8 cellular contexts compared by ENCODE assay signal in the genomic region with DNA sequence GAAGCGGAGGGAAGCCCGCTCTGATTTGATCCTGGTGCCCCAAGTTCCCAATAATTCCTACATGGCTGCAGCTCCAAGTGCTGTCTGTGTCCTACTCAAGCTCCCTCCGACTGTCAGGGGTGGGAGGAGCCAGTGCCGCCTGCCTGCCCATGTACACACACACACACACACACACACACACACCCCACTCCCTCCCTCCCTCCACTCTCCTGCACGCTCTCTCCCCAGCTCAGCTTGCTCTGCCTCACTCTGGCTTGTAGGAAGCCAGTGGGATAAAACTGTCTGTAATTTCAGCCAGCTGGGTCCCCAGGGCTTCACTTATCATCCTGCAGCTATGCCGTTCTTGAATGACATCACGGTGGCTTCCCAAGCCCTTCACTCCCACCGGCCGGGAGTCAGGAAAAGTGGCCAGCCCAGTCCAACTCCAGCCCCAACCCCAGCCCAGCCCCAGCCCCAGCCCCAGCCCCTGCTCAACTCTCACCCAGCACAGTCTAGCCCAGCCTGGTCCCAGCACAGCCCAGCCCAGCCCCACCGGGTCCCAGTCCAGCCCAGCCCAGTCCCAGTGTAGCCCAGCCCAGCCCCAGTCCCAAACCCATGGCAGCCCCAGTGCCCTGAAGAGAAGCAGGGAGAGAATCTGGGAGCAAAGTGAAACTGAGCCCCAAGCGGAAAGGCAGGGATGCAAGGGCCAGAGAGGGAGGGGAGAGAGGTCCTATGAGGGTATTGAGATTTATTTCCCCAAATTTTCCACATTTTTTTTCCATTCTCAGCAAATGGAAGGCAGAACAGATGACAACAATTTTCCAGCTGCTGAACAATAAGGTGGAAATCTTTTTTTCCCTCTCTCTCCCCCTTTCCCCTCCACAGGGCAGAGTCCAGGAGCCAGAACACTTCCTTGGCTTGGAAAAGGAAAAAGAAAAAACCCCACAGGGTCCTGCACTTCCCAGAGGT.
A peak's percentile ranks its signal among the peaks of the same experiment; 100 is the strongest.
DNase-seq lines count a peak whose midpoint lies in the region; ATAC-seq and TF ChIP-seq lines count a peak whose summit lies in the region.

No MANE protein-coding gene starts in this region.

- no peaks in the 10 kb centered on the region for H3K36me3 Mint-ChIP-seq in CD4-positive, alpha-beta memory T cell

- H3K4me1 ChIP-seq in smooth muscle cell (ENCODE audit: low read depth), result peaks cover under 1% of the 10 kb centered on the region
- H3K4me1 ChIP-seq in CD4-positive, alpha-beta memory T cell (ENCODE audit: insufficient read depth, low read length), result no peaks in the 10 kb centered on the region

- H3K4me1 Mint-ChIP-seq in CD4-positive, alpha-beta memory T cell, result no peaks in the 10 kb centered on the region

- H3K27ac Mint-ChIP-seq in CD4-positive, alpha-beta memory T cell, result no peak overlapping the region

- peaks cover 0 to 3% of the 10 kb centered on the region in 2 donors for H3K27me3 Mint-ChIP-seq in CD4-positive, alpha-beta memory T cell

- H4K20me1 ChIP-seq in smooth muscle cell (ENCODE audit: low read depth), result peaks cover 80% of the 10 kb centered on the region

- no peak overlapping the region for H2AFZ ChIP-seq in smooth muscle cell (ENCODE audit: low read depth)

- H3F3A ChIP-seq in smooth muscle cell (ENCODE audit: low read depth), result peaks cover 12% of the 10 kb centered on the region

- H3K27me3 ChIP-seq in smooth muscle cell (ENCODE audit: low read depth), result no peaks in the 10 kb centered on the region
- no peaks in the 10 kb centered on the region for H3K27me3 ChIP-seq in CD4-positive, alpha-beta memory T cell (ENCODE audit: insufficient read depth, low read length)

- H3K4me2 ChIP-seq in smooth muscle cell, result peak overlapping the region; percentile 75

- no peaks in the 10 kb centered on the region for H3K36me3 ChIP-seq in smooth muscle cell (ENCODE audit: low read depth)
- no peaks in the 10 kb centered on the region for H3K36me3 ChIP-seq in CD4-positive, alpha-beta memory T cell (ENCODE audit: insufficient read depth, low read length)

- DNase-seq in HEK293T (ENCODE audit: extremely low spot score) (peak; percentile 21), astrocyte of the hippocampus (ENCODE audit: low read depth, low spot score) (peak; percentile 86), islet precursor cell (peak; percentile 97), smooth muscle cell (lab: John Stamatoyannopoulos, UW; ENCODE audit: unreplicated experiment) (peak; percentile 72), NOMO-1 (lab: John Stamatoyannopoulos, UW; ENCODE audit: unreplicated experiment in 2 of 2) (no peak)
- DNase-seq in activated CD8-positive, alpha-beta memory T cell treated with anti-CD3 and anti-CD28 coated beads, Interleukin-2, amount 50 U/mL, for 48 hours, result no peak
- no peak for DNase-seq in CD4-positive, alpha-beta memory T cell

- WGBS in smooth muscle cell (ENCODE audit: low lambda C conversion rate), result 16% methylated on average over 8 of the region's 11 CpGs

- no peak for TF ChIP-seq CTCF in smooth muscle cell (IDR thresholded peaks at IDR 0.05; ENCODE audit: borderline replicate concordance, insufficient read depth, poor library complexity, severe bottlenecking)

- peaks cover 41% of the 10 kb centered on the region for H3K79me2 ChIP-seq in smooth muscle cell (ENCODE audit: low read depth)

- no peak overlapping the region for H3K4me3 Mint-ChIP-seq in CD4-positive, alpha-beta memory T cell

- POLR2A ChIA-PET in HEK293T (lab: Yijun Ruan, JAX), result interaction anchor here (0.6 kb wide), 1 partner anchor 22 kb away, joined by 3 read pairs; no protein-coding TSS in a partner anchor
- POLR2A ChIA-PET in CD4-positive, alpha-beta memory T cell (lab: Charles Lee; ENCODE audit: partially characterized antibody), result no interaction called here

- intact Hi-C loops in CD4-positive, alpha-beta memory T cell (cut with micrococcal nuclease), result no loop called here

- peak overlapping the region; percentile 80 for H3K9ac ChIP-seq in smooth muscle cell (ENCODE audit: low read depth)

- no peaks in the 10 kb centered on the region for H3K9me3 ChIP-seq in smooth muscle cell (replicated peaks; ENCODE audit: low read depth)
- H3K9me3 ChIP-seq in CD4-positive, alpha-beta memory T cell (ENCODE audit: control insufficient read depth in 1 of 2, low read length in 2 of 2), result no peaks in the 10 kb centered on the region

- H3K9me3 Mint-ChIP-seq in CD4-positive, alpha-beta memory T cell, result no peaks in the 10 kb centered on the region

- CTCF ChIA-PET in HEK293T (lab: Yijun Ruan, JAX), result interaction anchor here (0.8 kb wide), 1 partner anchor 21 kb away, joined by 3 read pairs; no protein-coding TSS in a partner anchor
- CTCF ChIA-PET in CD4-positive, alpha-beta memory T cell (lab: Charles Lee; ENCODE audit: partially characterized antibody), result interaction anchor here (0.8 kb wide), 1 partner anchor 68 kb away, joined by 4 read pairs; no protein-coding TSS in a partner anchor

- H3K27ac ChIP-seq in smooth muscle cell (ENCODE audit: low read depth), result peak overlapping the region; percentile 97
- H3K27ac ChIP-seq in CD4-positive, alpha-beta memory T cell (ENCODE audit: low read depth, low read length), result no peak overlapping the region

- peak overlapping the region; percentile 11 for H3K4me3 ChIP-seq in smooth muscle cell
- H3K4me3 ChIP-seq in CD4-positive, alpha-beta memory T cell (ENCODE audit: low read length in 2 of 2), result no peak overlapping the region

- ATAC-seq in HG03025 (IDR thresholded peaks at IDR 0.05; ENCODE audit: low FRiP score, unreplicated experiment), result no peak

TF ChIP-seq in HEK293T, 16 proteins besides CTCF, POLR2A, EP300 and RAD21:
- TF ChIP-seq FOXA1 (IDR thresholded peaks at IDR 0.05), result no peak
- no peak for TF ChIP-seq NFRKB (IDR thresholded peaks at IDR 0.05)
- no peak for TF ChIP-seq FOXM1 (IDR thresholded peaks at IDR 0.05; ENCODE audit: borderline replicate concordance)
- TF ChIP-seq SP1 (IDR thresholded peaks at IDR 0.05), result no peak
- no peak for TF ChIP-seq FOXK2 (IDR thresholded peaks at IDR 0.05)
- no peak for TF ChIP-seq ARNT (IDR thresholded peaks at IDR 0.05)
- TF ChIP-seq SUZ12 (IDR thresholded peaks at IDR 0.05), result no peak
- no peak for TF ChIP-seq TARDBP (IDR thresholded peaks at IDR 0.05)
- TF ChIP-seq BHLHE40 (IDR thresholded peaks at IDR 0.05; ENCODE audit: borderline replicate concordance), result no peak
- TF ChIP-seq CTBP1 (IDR thresholded peaks at IDR 0.05; ENCODE audit: borderline replicate concordance), result no peak
- no peak for TF ChIP-seq ELF4 (IDR thresholded peaks at IDR 0.05)
- TF ChIP-seq, protein P1, sequence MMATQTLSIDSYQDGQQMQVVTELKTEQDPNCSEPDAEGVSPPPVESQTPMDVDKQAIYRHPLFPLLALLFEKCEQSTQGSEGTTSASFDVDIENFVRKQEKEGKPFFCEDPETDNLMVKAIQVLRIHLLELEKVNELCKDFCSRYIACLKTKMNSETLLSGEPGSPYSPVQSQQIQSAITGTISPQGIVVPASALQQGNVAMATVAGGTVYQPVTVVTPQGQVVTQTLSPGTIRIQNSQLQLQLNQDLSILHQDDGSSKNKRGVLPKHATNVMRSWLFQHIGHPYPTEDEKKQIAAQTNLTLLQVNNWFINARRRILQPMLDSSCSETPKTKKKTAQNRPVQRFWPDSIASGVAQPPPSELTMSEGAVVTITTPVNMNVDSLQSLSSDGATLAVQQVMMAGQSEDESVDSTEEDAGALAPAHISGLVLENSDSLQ (IDR thresholded peaks at IDR 0.05), result no peak
- no peak for TF ChIP-seq ZNF384 (IDR thresholded peaks at IDR 0.05)
- TF ChIP-seq LEF1 (IDR thresholded peaks at IDR 0.05; ENCODE audit: borderline replicate concordance), result no peak

Comparison
In these comparisons a context has a peak if more than half of its experiments do, and no peak if none do; other contexts are left out.
1. DNase-seq: peak in HEK293T (single experiment), astrocyte of the hippocampus (single experiment), islet precursor cell (single experiment) and smooth muscle cell (single experiment); none in NOMO-1 (0 of 2), activated CD8-positive, alpha-beta memory T cell treated with anti-CD3 and anti-CD28 coated beads, Interleukin-2, amount 50 U/mL, for 48 hours (single experiment) and CD4-positive, alpha-beta memory T cell (0 of 5).